ENCODE assay signal across 1 cellular context in genomic region chr7:157010588-157011332, GRCh38.
TF ChIP-seq lines count a peak whose summit lies in the region.

TSS of gene MNX1 (minus strand) at chr7:157010663. CDS start at chr7:157010350, 313 bp downstream.

TF ChIP-seq in HEK293, 187 proteins besides CTCF, POLR2A, EP300 and RAD21 (continued from another document):
- TF ChIP-seq ZIC2 (tag by site-specific recombination; IDR thresholded peaks at IDR 0.05) (peak; percentile 80), ZNF341 (tag by site-specific recombination; IDR thresholded peaks at IDR 0.05; ENCODE audit: low read depth) (no peak), ZBTB26 (tag by site-specific recombination; optimal IDR thresholded peaks at IDR 0.05) (peak; percentile 85), ZNF610 (tag by site-specific recombination; IDR thresholded peaks at IDR 0.05; ENCODE audit: borderline replicate concordance) (peak; percentile 18; the same call in 1 of the 2 replicates), ZNF362 (tag by site-specific recombination; IDR thresholded peaks at IDR 0.05) (no peak), REST (tag by site-specific recombination; IDR thresholded peaks at IDR 0.05) (peak; percentile 37; the same call in 1 of the 2 replicates), ZFP37 (tag by site-specific recombination; IDR thresholded peaks at IDR 0.05) (0 out of 2 replicates have a peak, but pooled peaks have one; percentile 53), ZBTB48 (tag by site-specific recombination; IDR thresholded peaks at IDR 0.05) (peak; percentile 53; the same call in 1 of the 2 replicates), ZNF792 (tag by site-specific recombination; IDR thresholded peaks at IDR 0.05) (no peak), ZNF37A (tag by site-specific recombination; IDR thresholded peaks at IDR 0.05) (peak; percentile 46; the same call in 1 of the 2 replicates), OVOL3 (tag by site-specific recombination; IDR thresholded peaks at IDR 0.05) (0 out of 2 replicates have a peak, but pooled peaks have one; percentile 25), ZBTB49 (tag by site-specific recombination; IDR thresholded peaks at IDR 0.05; ENCODE audit: low read depth) (no peak), PATZ1 (tag by site-specific recombination; IDR thresholded peaks at IDR 0.05) (peak; percentile 42), SCRT2 (tag by site-specific recombination; IDR thresholded peaks at IDR 0.05) (peak; percentile 86), ZBTB20 (tag by site-specific recombination; IDR thresholded peaks at IDR 0.05) (peak; percentile 63; the same call in 1 of the 2 replicates), GLIS2 (tag by site-specific recombination; IDR thresholded peaks at IDR 0.05) (peak; percentile 60), SCRT1 (tag by site-specific recombination; IDR thresholded peaks at IDR 0.05; ENCODE audit: borderline replicate concordance) (no peak), SP7 (tag by site-specific recombination; IDR thresholded peaks at IDR 0.05) (0 out of 2 replicates have a peak, but pooled peaks have one; percentile 29), TCF7L2 (IDR thresholded peaks at IDR 0.05; ENCODE audit: borderline replicate concordance, low read depth, low read length) (peak; percentile 62; the same call in 1 of the 2 replicates), ZXDB (tag by site-specific recombination; IDR thresholded peaks at IDR 0.05) (peak; percentile 88), ZNF10 (tag by site-specific recombination; IDR thresholded peaks at IDR 0.05) (no peak; the same call in 1 of the 2 replicates), SP2 (tag by site-specific recombination; IDR thresholded peaks at IDR 0.05) (0 out of 2 replicates have a peak, but pooled peaks have one; percentile 10), ZNF114 (tag by site-specific recombination; IDR thresholded peaks at IDR 0.05) (no peak)
